ENCODE assay signal across 1 cellular context in the genomic region with DNA sequence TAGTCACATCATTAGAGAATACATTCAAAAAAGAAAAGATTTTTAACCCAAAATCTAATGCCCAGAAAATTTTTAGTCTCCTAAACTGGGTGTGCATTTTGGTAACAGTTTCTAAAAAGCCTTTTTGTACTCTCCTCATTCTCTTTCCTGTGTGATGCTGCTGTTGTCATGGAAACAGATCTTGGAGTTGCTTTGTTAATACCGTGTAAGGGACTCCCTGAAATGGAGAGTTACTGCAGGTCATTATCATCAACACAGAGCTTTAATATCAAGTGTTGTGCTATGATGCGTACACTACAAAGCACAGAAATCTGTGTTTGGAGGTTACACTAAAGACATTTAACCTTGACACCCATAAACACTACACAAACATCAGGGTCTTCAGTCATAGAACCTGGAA.
TF ChIP-seq lines count a peak whose summit lies in the region.

No MANE protein-coding gene starts in this region.

TF ChIP-seq in neural cell, 6 proteins besides CTCF, POLR2A, EP300 and RAD21:
- TF ChIP-seq, protein P1, sequence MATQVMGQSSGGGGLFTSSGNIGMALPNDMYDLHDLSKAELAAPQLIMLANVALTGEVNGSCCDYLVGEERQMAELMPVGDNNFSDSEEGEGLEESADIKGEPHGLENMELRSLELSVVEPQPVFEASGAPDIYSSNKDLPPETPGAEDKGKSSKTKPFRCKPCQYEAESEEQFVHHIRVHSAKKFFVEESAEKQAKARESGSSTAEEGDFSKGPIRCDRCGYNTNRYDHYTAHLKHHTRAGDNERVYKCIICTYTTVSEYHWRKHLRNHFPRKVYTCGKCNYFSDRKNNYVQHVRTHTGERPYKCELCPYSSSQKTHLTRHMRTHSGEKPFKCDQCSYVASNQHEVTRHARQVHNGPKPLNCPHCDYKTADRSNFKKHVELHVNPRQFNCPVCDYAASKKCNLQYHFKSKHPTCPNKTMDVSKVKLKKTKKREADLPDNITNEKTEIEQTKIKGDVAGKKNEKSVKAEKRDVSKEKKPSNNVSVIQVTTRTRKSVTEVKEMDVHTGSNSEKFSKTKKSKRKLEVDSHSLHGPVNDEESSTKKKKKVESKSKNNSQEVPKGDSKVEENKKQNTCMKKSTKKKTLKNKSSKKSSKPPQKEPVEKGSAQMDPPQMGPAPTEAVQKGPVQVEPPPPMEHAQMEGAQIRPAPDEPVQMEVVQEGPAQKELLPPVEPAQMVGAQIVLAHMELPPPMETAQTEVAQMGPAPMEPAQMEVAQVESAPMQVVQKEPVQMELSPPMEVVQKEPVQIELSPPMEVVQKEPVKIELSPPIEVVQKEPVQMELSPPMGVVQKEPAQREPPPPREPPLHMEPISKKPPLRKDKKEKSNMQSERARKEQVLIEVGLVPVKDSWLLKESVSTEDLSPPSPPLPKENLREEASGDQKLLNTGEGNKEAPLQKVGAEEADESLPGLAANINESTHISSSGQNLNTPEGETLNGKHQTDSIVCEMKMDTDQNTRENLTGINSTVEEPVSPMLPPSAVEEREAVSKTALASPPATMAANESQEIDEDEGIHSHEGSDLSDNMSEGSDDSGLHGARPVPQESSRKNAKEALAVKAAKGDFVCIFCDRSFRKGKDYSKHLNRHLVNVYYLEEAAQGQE (IDR thresholded peaks at IDR 0.05; ENCODE audit: borderline replicate concordance), result no peak
- TF ChIP-seq POLR2AphosphoS5 (IDR thresholded peaks at IDR 0.05) (no peak), SMC3 (conservative IDR thresholded peaks at IDR 0.05; ENCODE audit: poor library complexity) (no peak), MXI1 (conservative IDR thresholded peaks at IDR 0.05; ENCODE audit: poor library complexity, severe bottlenecking) (no peak), EZH2 (IDR thresholded peaks at IDR 0.05; ENCODE audit: borderline replicate concordance, insufficient read depth, low read length, poor library complexity, severe bottlenecking) (no peak), TAF1 (IDR thresholded peaks at IDR 0.05; ENCODE audit: low read depth) (no peak)
